In the genomic region with DNA sequence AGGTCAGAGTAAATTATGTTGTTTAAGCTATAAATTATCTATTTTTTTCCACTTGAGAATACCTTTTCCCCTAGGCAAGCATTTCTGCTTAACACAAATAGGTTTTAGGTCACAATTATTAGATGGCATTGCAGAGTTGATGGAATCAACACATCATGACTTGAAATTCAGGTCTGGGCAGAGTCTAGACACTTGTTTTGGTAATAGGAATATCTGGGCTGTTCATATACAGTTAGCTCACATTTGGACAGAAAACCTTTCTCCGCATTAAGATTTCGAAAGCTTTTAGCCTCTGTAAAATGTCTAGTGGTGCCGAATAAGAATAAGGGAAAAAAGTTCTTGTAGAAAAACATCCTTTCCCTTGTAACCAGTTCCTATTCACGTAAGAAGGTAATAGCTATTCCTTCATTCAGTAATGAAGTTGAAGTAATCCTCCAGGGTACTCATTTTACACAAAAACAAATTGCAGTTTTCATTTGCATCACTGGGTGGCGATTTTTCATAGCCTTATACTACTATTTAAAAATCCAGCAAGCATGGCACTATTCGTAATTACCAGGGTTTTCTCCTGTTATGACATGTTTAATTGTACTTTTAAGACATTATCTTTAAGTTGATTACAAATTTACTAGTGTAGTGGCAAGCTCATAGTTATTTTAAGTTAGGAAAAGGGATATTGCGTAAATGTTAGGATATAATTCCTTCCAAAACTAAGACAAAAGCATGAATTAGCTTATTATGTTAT, we compare ENCODE assay signal across 8 cellular contexts. TPM values are rescaled to one million over a fixed set of nuclear protein-coding genes. Genes with fewer than 3 reads are reported as not detected.
A peak's percentile ranks its signal among the peaks of the same experiment; 100 is the strongest.
DNase-seq lines count a peak whose midpoint lies in the region; ATAC-seq and TF ChIP-seq lines count a peak whose summit lies in the region.

No MANE protein-coding gene starts in this region.

- intact Hi-C loops in Right ventricle myocardium inferior (cut with DNase I), result loop anchor here (1.0 to 10.0 kb wide), 3 partner anchors 80 to 613 kb away; no protein-coding TSS in a partner anchor
- intact Hi-C loops in cardiac septum (cut with DNase I), result loop anchor here (1.0 to 10.0 kb wide), 4 partner anchors 80 to 603 kb away; no protein-coding TSS in a partner anchor
- intact Hi-C loops in HCT116 (cut with micrococcal nuclease), result loop anchor here (2.0 to 10.0 kb wide), 5 partner anchors 79 to 616 kb away; no protein-coding TSS in a partner anchor
- intact Hi-C loops in colonic mucosa (cut with DNase I), result loop anchor here (5.0 kb wide), 2 partner anchors 81 to 356 kb away; no protein-coding TSS in a partner anchor
- intact Hi-C loops in lower lobe of right lung (cut with DNase I), result loop anchor here (5.0 kb wide), 1 partner anchor 81 kb away; no protein-coding TSS in a partner anchor

- peak; percentile 86 for ATAC-seq in Right ventricle myocardium inferior
- ATAC-seq in HCT116, result peak; percentile 84
- peak; percentile 76 to 95 for ATAC-seq in lower lobe of right lung

- H3K36me3 ChIP-seq in HCT116 (ENCODE audit: control insufficient read depth in 1 of 2, insufficient read depth in 2 of 2, low read length in 2 of 2), result no peaks in the 10 kb centered on the region
- no peaks in the 10 kb centered on the region for H3K36me3 ChIP-seq in colonic mucosa
- H3K36me3 ChIP-seq in lower lobe of right lung, result no peaks in the 10 kb centered on the region

- H3K9me3 ChIP-seq in HCT116 (ENCODE audit: control insufficient read depth in 1 of 2, insufficient read depth in 1 of 2, low read depth in 1 of 2, low read length in 2 of 2) (no peaks in the 10 kb centered on the region), colonic mucosa (no peaks in the 10 kb centered on the region), lower lobe of right lung (peaks cover 3% of the 10 kb centered on the region)

- H3K9ac ChIP-seq in HCT116 (ENCODE audit: low read length) (no peak overlapping the region), colonic mucosa (ENCODE audit: low read depth in 2 of 2, low read length in 2 of 2) (no peak overlapping the region)

- H3K27me3 ChIP-seq in HCT116 (ENCODE audit: insufficient read depth, low read length), result no peaks in the 10 kb centered on the region
- no peaks in the 10 kb centered on the region for H3K27me3 ChIP-seq in colonic mucosa
- no peaks in the 10 kb centered on the region for H3K27me3 ChIP-seq in lower lobe of right lung (ENCODE audit: low read depth)

- no peaks in the 10 kb centered on the region for H4K20me1 ChIP-seq in HCT116 (ENCODE audit: insufficient read depth)

- peak; percentile 80 for TF ChIP-seq RAD21 in HCT116 (IDR thresholded peaks at IDR 0.05; ENCODE audit: low read depth)

- no peak for TF ChIP-seq POLR2A in HCT116 (IDR thresholded peaks at IDR 0.05; ENCODE audit: borderline replicate concordance, extremely low read depth, insufficient read depth, insufficient read length)

- no peak for DNase-seq in Right ventricle myocardium inferior (ENCODE audit: missing footprints)
- DNase-seq in cardiac septum (ENCODE audit: low spot score), result no peak
- DNase-seq in HCT116 (ENCODE audit: low read depth, low spot score), result peak; percentile 44
- DNase-seq in NCI-H1105 (lab: John Stamatoyannopoulos, UW), result peak; percentile 87
- DNase-seq in SKM-1 (lab: John Stamatoyannopoulos, UW; ENCODE audit: unreplicated experiment), result peak; percentile 31
- peak; percentile 69 for DNase-seq in colonic mucosa
- no peak for DNase-seq in lower lobe of right lung
- peak; percentile 97 for DNase-seq in superior temporal gyrus (ENCODE audit: extremely low spot score)

- no peaks in the 10 kb centered on the region for H3K79me2 ChIP-seq in HCT116 (ENCODE audit: insufficient read depth, low read length)

- TF ChIP-seq CTCF in HCT116 (IDR thresholded peaks at IDR 0.05 in 2 of 3, conservative IDR thresholded peaks at IDR 0.05 in 1 of 3; ENCODE audit: borderline replicate concordance in 1 of 3, insufficient read depth in 1 of 3, low read depth in 2 of 3, low read length in 2 of 3), result peak; percentile 41 to 75 (median 66); a peak in 5 of 6 replicates
- peak; percentile 53 for TF ChIP-seq CTCF in colonic mucosa (IDR thresholded peaks at IDR 0.05)
- peak; percentile 63 for TF ChIP-seq CTCF in lower lobe of right lung (IDR thresholded peaks at IDR 0.05)

- CTCF ChIA-PET in HCT116 (lab: Charles Lee), result interaction anchor here (0.8 to 2.8 kb wide), 25 partner anchors 9 to 614 kb away, joined by 3 to 23 read pairs (median 5); a partner anchor contains a TSS

- no peak overlapping the region for H3K27ac ChIP-seq in HCT116 (ENCODE audit: low read depth, low read length)
- no peak overlapping the region for H3K27ac ChIP-seq in colonic mucosa
- peak overlapping the region; percentile 19 for H3K27ac ChIP-seq in lower lobe of right lung

- H3K4me1 ChIP-seq in HCT116 (ENCODE audit: control insufficient read depth in 1 of 2, insufficient read depth in 2 of 2, low read length in 2 of 2) (0 out of 4 replicates have a peak, but pooled peaks cover 0 to 4% of the 10 kb centered on the region in 2 experiments), colonic mucosa (peaks cover 4% of the 10 kb centered on the region), lower lobe of right lung (peaks cover 15% of the 10 kb centered on the region)

- H2AFZ ChIP-seq in HCT116 (ENCODE audit: low read depth, low read length, poor library complexity, severe bottlenecking), result no peak overlapping the region

- H3K9me2 ChIP-seq in HCT116 (ENCODE audit: insufficient read depth), result no peaks in the 10 kb centered on the region

- BruUV-seq in HCT116 (replicated peaks; lab: Mats Ljungman, UMichigan), result no TSS peak

- H3K4me3 ChIP-seq in HCT116 (replicated peaks in 1 of 2; ENCODE audit: low read depth in 1 of 2, low read length in 2 of 2), result no peak overlapping the region
- no peak overlapping the region for H3K4me3 ChIP-seq in colonic mucosa
- H3K4me3 ChIP-seq in lower lobe of right lung, result no peak overlapping the region

- POLR2A ChIA-PET in HCT116 (lab: Charles Lee), result interaction anchor here (1.3 to 1.5 kb wide), 2 partner anchors 10 to 15 kb away, joined by 3 to 5 read pairs; no protein-coding TSS in a partner anchor

- RAD21 ChIA-PET in HCT116 (lab: Charles Lee; ENCODE audit: low non-redundant PET in 1 of 2, low total read pairs in 2 of 2, uncharacterized antibody in 2 of 2, unreplicated experiment in 2 of 2), result interaction anchor here (1.2 to 1.7 kb wide), 3 partner anchors 38 to 615 kb away, joined by 3 to 6 read pairs (median 3); no protein-coding TSS in a partner anchor

- peak overlapping the region; percentile 15; the same call in 1 of the 2 replicates for H3K4me2 ChIP-seq in HCT116 (ENCODE audit: low read length)

TF ChIP-seq in HCT116, 20 proteins besides CTCF, POLR2A, EP300 and RAD21 (continues in another document):
- TF ChIP-seq, protein P1, sequence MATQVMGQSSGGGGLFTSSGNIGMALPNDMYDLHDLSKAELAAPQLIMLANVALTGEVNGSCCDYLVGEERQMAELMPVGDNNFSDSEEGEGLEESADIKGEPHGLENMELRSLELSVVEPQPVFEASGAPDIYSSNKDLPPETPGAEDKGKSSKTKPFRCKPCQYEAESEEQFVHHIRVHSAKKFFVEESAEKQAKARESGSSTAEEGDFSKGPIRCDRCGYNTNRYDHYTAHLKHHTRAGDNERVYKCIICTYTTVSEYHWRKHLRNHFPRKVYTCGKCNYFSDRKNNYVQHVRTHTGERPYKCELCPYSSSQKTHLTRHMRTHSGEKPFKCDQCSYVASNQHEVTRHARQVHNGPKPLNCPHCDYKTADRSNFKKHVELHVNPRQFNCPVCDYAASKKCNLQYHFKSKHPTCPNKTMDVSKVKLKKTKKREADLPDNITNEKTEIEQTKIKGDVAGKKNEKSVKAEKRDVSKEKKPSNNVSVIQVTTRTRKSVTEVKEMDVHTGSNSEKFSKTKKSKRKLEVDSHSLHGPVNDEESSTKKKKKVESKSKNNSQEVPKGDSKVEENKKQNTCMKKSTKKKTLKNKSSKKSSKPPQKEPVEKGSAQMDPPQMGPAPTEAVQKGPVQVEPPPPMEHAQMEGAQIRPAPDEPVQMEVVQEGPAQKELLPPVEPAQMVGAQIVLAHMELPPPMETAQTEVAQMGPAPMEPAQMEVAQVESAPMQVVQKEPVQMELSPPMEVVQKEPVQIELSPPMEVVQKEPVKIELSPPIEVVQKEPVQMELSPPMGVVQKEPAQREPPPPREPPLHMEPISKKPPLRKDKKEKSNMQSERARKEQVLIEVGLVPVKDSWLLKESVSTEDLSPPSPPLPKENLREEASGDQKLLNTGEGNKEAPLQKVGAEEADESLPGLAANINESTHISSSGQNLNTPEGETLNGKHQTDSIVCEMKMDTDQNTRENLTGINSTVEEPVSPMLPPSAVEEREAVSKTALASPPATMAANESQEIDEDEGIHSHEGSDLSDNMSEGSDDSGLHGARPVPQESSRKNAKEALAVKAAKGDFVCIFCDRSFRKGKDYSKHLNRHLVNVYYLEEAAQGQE (IDR thresholded peaks at IDR 0.05; ENCODE audit: low read depth), result no peak
- TF ChIP-seq EZH2 (IDR thresholded peaks at IDR 0.05) (no peak), SRF (IDR thresholded peaks at IDR 0.05; ENCODE audit: low read depth) (no peak), CEBPB (IDR thresholded peaks at IDR 0.05; ENCODE audit: low read depth) (no peak), SIN3A (IDR thresholded peaks at IDR 0.05; ENCODE audit: low read depth) (no peak), EGR1 (IDR thresholded peaks at IDR 0.05; ENCODE audit: low read depth) (no peak)
- TF ChIP-seq, protein P2, sequence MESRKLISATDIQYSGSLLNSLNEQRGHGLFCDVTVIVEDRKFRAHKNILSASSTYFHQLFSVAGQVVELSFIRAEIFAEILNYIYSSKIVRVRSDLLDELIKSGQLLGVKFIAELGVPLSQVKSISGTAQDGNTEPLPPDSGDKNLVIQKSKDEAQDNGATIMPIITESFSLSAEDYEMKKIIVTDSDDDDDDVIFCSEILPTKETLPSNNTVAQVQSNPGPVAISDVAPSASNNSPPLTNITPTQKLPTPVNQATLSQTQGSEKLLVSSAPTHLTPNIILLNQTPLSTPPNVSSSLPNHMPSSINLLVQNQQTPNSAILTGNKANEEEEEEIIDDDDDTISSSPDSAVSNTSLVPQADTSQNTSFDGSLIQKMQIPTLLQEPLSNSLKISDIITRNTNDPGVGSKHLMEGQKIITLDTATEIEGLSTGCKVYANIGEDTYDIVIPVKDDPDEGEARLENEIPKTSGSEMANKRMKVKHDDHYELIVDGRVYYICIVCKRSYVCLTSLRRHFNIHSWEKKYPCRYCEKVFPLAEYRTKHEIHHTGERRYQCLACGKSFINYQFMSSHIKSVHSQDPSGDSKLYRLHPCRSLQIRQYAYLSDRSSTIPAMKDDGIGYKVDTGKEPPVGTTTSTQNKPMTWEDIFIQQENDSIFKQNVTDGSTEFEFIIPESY (IDR thresholded peaks at IDR 0.05; ENCODE audit: extremely low read depth, insufficient replicate concordance, low read length), result no peak

RNA-seq across cellular contexts. Expression of a gene that starts 37.0 kb away (rescaled TPM):
- total RNA-seq in Right ventricle myocardium inferior, result 26.8 TPM
- 18.4 TPM for total RNA-seq in cardiac septum
- 87.5 TPM for total RNA-seq in HCT116 (2021; ENCODE audit: unreplicated experiment)
- polyA plus RNA-seq in HCT116 (2012), result 34.1 and 53.5 TPM in 2 replicates
- 10 to 100 TPM; 44.9 to 53.3 TPM for total RNA-seq in colonic mucosa
- 27.4 TPM for total RNA-seq in lower lobe of right lung

RNA-seq across cellular contexts. Expression of a gene that starts 40.8 kb away (rescaled TPM):
- 13.3 TPM for total RNA-seq in Right ventricle myocardium inferior
- total RNA-seq in cardiac septum, result 16.3 TPM
- total RNA-seq in HCT116 (2021; ENCODE audit: unreplicated experiment), result 12.7 TPM
- polyA plus RNA-seq in HCT116 (2012), result 5.9 and 8.6 TPM in 2 replicates
- 10 to 100 TPM; 21.9 to 26.3 TPM for total RNA-seq in colonic mucosa
- 21.6 TPM for total RNA-seq in lower lobe of right lung

Comparison
In these comparisons a context has a peak if more than half of its experiments do, and no peak if none do; other contexts are left out.
1. DNase-seq: peak in HCT116 (single experiment), NCI-H1105 (single experiment), SKM-1 (single experiment), colonic mucosa (single experiment) and superior temporal gyrus (single experiment); none in Right ventricle myocardium inferior (single experiment), cardiac septum (single experiment) and lower lobe of right lung (single experiment).
2. Peak in every context shown above with its lines, with median percentiles within 50 percentile points of each other: ATAC-seq and CTCF ChIP-seq.